Comparison of ENCODE assay signal across 8 cellular contexts in genomic region chr17:63445065-63445464, GRCh38. TPM values are rescaled to one million over a fixed set of nuclear protein-coding genes. Genes with fewer than 3 reads are reported as not detected.
DNase-seq lines count a peak whose midpoint lies in the region; ATAC-seq, FAIRE-seq and TF ChIP-seq lines count a peak whose summit lies in the region.

No MANE protein-coding gene starts in this region.

- H3K4me3 ChIP-seq in left lung (peak overlapping the region; percentile 67 to 68), thoracic aorta (peak overlapping the region; percentile 93)

- no peak for FAIRE-seq in GM12891 (lab: Jason Lieb, UNC)

- TF ChIP-seq CTCF in left lung (IDR thresholded peaks at IDR 0.05) (no peak), thoracic aorta (IDR thresholded peaks at IDR 0.05) (no peak)

- H3K27me3 Mint-ChIP-seq in activated naive CD4-positive, alpha-beta T cell treated with anti-CD3 and anti-CD28 coated beads for 36 hours (ENCODE audit: low read depth), result no peaks in the 10 kb centered on the region
- H3K27me3 Mint-ChIP-seq in activated naive CD8-positive, alpha-beta T cell treated with anti-CD3 and anti-CD28 coated beads, Interleukin-2, amount 50 U/mL, for 24 hours, result peaks cover 6% of the 10 kb centered on the region

- intact Hi-C loops in activated naive CD4-positive, alpha-beta T cell treated with anti-CD3 and anti-CD28 coated beads for 36 hours (cut with micrococcal nuclease), result loop anchor here (5.0 kb wide), 1 partner anchor 252 kb away; no protein-coding TSS in a partner anchor
- intact Hi-C loops in left lung (cut with DNase I), result no loop called here

- H3K4me1 ChIP-seq in left lung, result peaks cover 10 to 69% of the 10 kb centered on the region in 2 donors
- H3K4me1 ChIP-seq in thoracic aorta (ENCODE audit: control insufficient read depth in 1 of 2, low read depth in 2 of 2), result peaks cover 10 to 16% of the 10 kb centered on the region in 2 donors

- H3K9me3 ChIP-seq in left lung (no peaks in the 10 kb centered on the region), thoracic aorta (no peaks in the 10 kb centered on the region)

- no peaks in the 10 kb centered on the region for H3K36me3 Mint-ChIP-seq in activated naive CD4-positive, alpha-beta T cell treated with anti-CD3 and anti-CD28 coated beads for 36 hours (ENCODE audit: low read depth)
- no peaks in the 10 kb centered on the region for H3K36me3 Mint-ChIP-seq in activated naive CD4-positive, alpha-beta T cell treated with anti-CD3 and anti-CD28 coated beads, Interleukin-2, amount 50 U/mL, for 72 hours
- H3K36me3 Mint-ChIP-seq in activated naive CD8-positive, alpha-beta T cell treated with anti-CD3 and anti-CD28 coated beads, Interleukin-2, amount 50 U/mL, for 24 hours (ENCODE audit: low read depth), result no peaks in the 10 kb centered on the region

- CTCF ChIA-PET in activated naive CD4-positive, alpha-beta T cell treated with anti-CD3 and anti-CD28 coated beads for 36 hours (lab: Charles Lee), result interaction anchor here (0.8 to 3.8 kb wide), 5 partner anchors 10 to 167 kb away, joined by 3 to 16 read pairs (median 13); no protein-coding TSS in a partner anchor

- TF ChIP-seq POLR2A in GM12891 (IDR thresholded peaks at IDR 0.05; ENCODE audit: low read depth, low read length), result no peak

- no peak overlapping the region for H3K27ac Mint-ChIP-seq in activated naive CD4-positive, alpha-beta T cell treated with anti-CD3 and anti-CD28 coated beads for 36 hours
- no peak overlapping the region for H3K27ac Mint-ChIP-seq in activated naive CD4-positive, alpha-beta T cell treated with anti-CD3 and anti-CD28 coated beads, Interleukin-2, amount 50 U/mL, for 72 hours
- H3K27ac Mint-ChIP-seq in activated naive CD8-positive, alpha-beta T cell treated with anti-CD3 and anti-CD28 coated beads, Interleukin-2, amount 50 U/mL, for 24 hours, result peak overlapping the region; percentile 35

- H3K36me3 ChIP-seq in left lung, result no peaks in the 10 kb centered on the region
- H3K36me3 ChIP-seq in thoracic aorta, result no peaks in the 10 kb centered on the region

- no peaks in the 10 kb centered on the region for H3K9me3 Mint-ChIP-seq in activated naive CD4-positive, alpha-beta T cell treated with anti-CD3 and anti-CD28 coated beads for 36 hours
- H3K9me3 Mint-ChIP-seq in activated naive CD4-positive, alpha-beta T cell treated with anti-CD3 and anti-CD28 coated beads, Interleukin-2, amount 50 U/mL, for 72 hours, result no peaks in the 10 kb centered on the region
- H3K9me3 Mint-ChIP-seq in activated naive CD8-positive, alpha-beta T cell treated with anti-CD3 and anti-CD28 coated beads, Interleukin-2, amount 50 U/mL, for 24 hours, result no peaks in the 10 kb centered on the region

- H3K27ac ChIP-seq in left lung, result peak overlapping the region in 1 of 2 donors; percentile 95
- H3K27ac ChIP-seq in thoracic aorta, result no peak overlapping the region

- H3K4me3 Mint-ChIP-seq in activated naive CD4-positive, alpha-beta T cell treated with anti-CD3 and anti-CD28 coated beads for 36 hours, result peak overlapping the region; percentile 38
- peak overlapping the region; percentile 59 for H3K4me3 Mint-ChIP-seq in activated naive CD8-positive, alpha-beta T cell treated with anti-CD3 and anti-CD28 coated beads, Interleukin-2, amount 50 U/mL, for 24 hours

- peaks cover 0 to 21% of the 10 kb centered on the region in 2 donors for H3K27me3 ChIP-seq in left lung
- H3K27me3 ChIP-seq in thoracic aorta (replicated peaks; ENCODE audit: insufficient read depth), result no peaks in the 10 kb centered on the region

- no peak for ATAC-seq in activated naive CD4-positive, alpha-beta T cell treated with anti-CD3 and anti-CD28 coated beads, Interleukin-2, amount 50 U/mL, for 72 hours
- no peak for ATAC-seq in activated naive CD8-positive, alpha-beta T cell treated with anti-CD3 and anti-CD28 coated beads, Interleukin-2, amount 50 U/mL, for 24 hours
- ATAC-seq in left lung (no peak), thoracic aorta (ENCODE audit: insufficient number of reproducible peaks, low FRiP score, low read depth) (no peak)

- H3K4me1 Mint-ChIP-seq in activated naive CD4-positive, alpha-beta T cell treated with anti-CD3 and anti-CD28 coated beads for 36 hours (ENCODE audit: low read depth), result peaks cover 24% of the 10 kb centered on the region
- peaks cover 23% of the 10 kb centered on the region for H3K4me1 Mint-ChIP-seq in activated naive CD8-positive, alpha-beta T cell treated with anti-CD3 and anti-CD28 coated beads, Interleukin-2, amount 50 U/mL, for 24 hours

- DNase-seq in activated naive CD4-positive, alpha-beta T cell treated with anti-CD3 and anti-CD28 coated beads for 36 hours, result no peak
- DNase-seq in activated naive CD4-positive, alpha-beta T cell treated with anti-CD3 and anti-CD28 coated beads, Interleukin-2, amount 50 U/mL, for 72 hours (ENCODE audit: low spot score in 2 of 2), result no peak
- no peak for DNase-seq in activated naive CD8-positive, alpha-beta T cell treated with anti-CD3 and anti-CD28 coated beads, Interleukin-2, amount 50 U/mL, for 24 hours
- peak in 1 of 2 donors; percentile 26 for DNase-seq in left lung
- DNase-seq in thoracic aorta (ENCODE audit: low spot score), result no peak
- no peak for DNase-seq in NCI-H82 (lab: John Stamatoyannopoulos, UW)
- no peak for DNase-seq in GM12891 (ENCODE audit: insufficient read length, low spot score)
- DNase-seq in RKO (ENCODE audit: low spot score), result no peak

TF ChIP-seq in GM12891, 5 proteins besides CTCF, POLR2A, EP300 and RAD21:
- no peak for TF ChIP-seq SPI1 (IDR thresholded peaks at IDR 0.05; ENCODE audit: low read depth, low read length)
- no peak for TF ChIP-seq PAX5 (IDR thresholded peaks at IDR 0.05; ENCODE audit: insufficient read depth, low read length, severe bottlenecking)
- no peak for TF ChIP-seq POLR2AphosphoS5 (IDR thresholded peaks at IDR 0.05; ENCODE audit: low read depth, low read length)
- no peak for TF ChIP-seq POU2F2 (IDR thresholded peaks at IDR 0.05; ENCODE audit: low read depth, low read length)
- no peak for TF ChIP-seq TAF1 (IDR thresholded peaks at IDR 0.05; ENCODE audit: low read depth, low read length)

RNA-seq across cellular contexts. Expression of gene CYB561, which starts 1.0 kb away (rescaled TPM):
- total RNA-seq in activated naive CD4-positive, alpha-beta T cell treated with anti-CD3 and anti-CD28 coated beads for 36 hours, result 1 to 10 TPM; 2.3 to 2.6 TPM
- 1 to 10 TPM in 1 of 2 donors, under 1 TPM in 1; 0.27 to 2.7 TPM for total RNA-seq in activated naive CD4-positive, alpha-beta T cell treated with anti-CD3 and anti-CD28 coated beads, Interleukin-2, amount 50 U/mL, for 72 hours
- total RNA-seq in left lung, result 10 to 100 TPM; 70.7 to 76.4 TPM
- 10 to 100 TPM; 19.0 to 23.7 TPM for total RNA-seq in thoracic aorta
- polyA plus RNA-seq in GM12891 (2012; ENCODE audit: low read depth, missing spikeins), result 3.8 TPM

RNA-seq across cellular contexts. Expression of gene ACE, which starts 31.8 kb away (rescaled TPM):
- under 1 TPM; 0.12 to 0.50 TPM for total RNA-seq in activated naive CD4-positive, alpha-beta T cell treated with anti-CD3 and anti-CD28 coated beads for 36 hours
- total RNA-seq in activated naive CD4-positive, alpha-beta T cell treated with anti-CD3 and anti-CD28 coated beads, Interleukin-2, amount 50 U/mL, for 72 hours, result under 1 TPM; 0.39 to 0.66 TPM
- 10 to 100 TPM; 51.2 to 68.9 TPM for total RNA-seq in left lung
- 10 to 100 TPM in 1 of 2 donors, 1 to 10 TPM in 1; 5.4 to 16.5 TPM for total RNA-seq in thoracic aorta
- 0.21 TPM for polyA plus RNA-seq in GM12891 (2012; ENCODE audit: low read depth, missing spikeins)

Comparison
In these comparisons a context has a peak if more than half of its experiments do, and no peak if none do; other contexts are left out.
1. RNA of gene CYB561, which starts 1.0 kb away (total RNA-seq): 70.7 to 76.4 TPM in left lung and 19.0 to 23.7 TPM in thoracic aorta; 0.27 to 2.7 TPM in activated naive CD4-positive, alpha-beta T cell treated with anti-CD3 and anti-CD28 coated beads, Interleukin-2, amount 50 U/mL, for 72 hours and 2.3 to 2.6 TPM in activated naive CD4-positive, alpha-beta T cell treated with anti-CD3 and anti-CD28 coated beads for 36 hours; every median in the first group is over 4 times any median in the second.